ENCODE assay signal across 28 cellular contexts in genomic region chr14:32841698-32842097, GRCh38.
"Had no signal": no experiment of that assay in that cellular context is flagged by ENCODE, and none has a peak within 500 bp of the region (broad histone marks: within the 10 kb centered on the region; RNA-seq: fewer than 3 reads in every experiment).

No MANE protein-coding gene starts in this region.

- H3K27ac ChIP-seq: colonic mucosa, coronary artery, dorsolateral prefrontal cortex, epithelial cell of prostate, esophagus muscularis mucosa, esophagus squamous epithelium, foreskin keratinocyte, gastrocnemius medialis, gastroesophageal sphincter, heart left ventricle, heart right ventricle had no signal

- ATAC-seq: effector memory CD8-positive, alpha-beta T cell; esophagus mucosa; foreskin keratinocyte; gastrocnemius medialis; gastroesophageal sphincter; heart left ventricle; heart right ventricle had no signal

- H3K27me3 ChIP-seq: colonic mucosa, dorsolateral prefrontal cortex, esophagus muscularis mucosa, esophagus squamous epithelium, gastrocnemius medialis, gastroesophageal sphincter, heart left ventricle, heart right ventricle had no signal

- H3K4me1 ChIP-seq: colonic mucosa, esophagus muscularis mucosa, esophagus squamous epithelium, foreskin keratinocyte, gastrocnemius medialis, gastroesophageal sphincter, heart left ventricle, heart right ventricle had no signal

- FAIRE-seq: colon, endometrium, endothelial cell of umbilical vein, frontal cortex had no signal

- DNase-seq: colonic mucosa; cortex of kidney; dermis blood vessel endothelial cell; dorsolateral prefrontal cortex; effector CD4-positive, alpha-beta T cell; effector CD8-positive, alpha-beta T cell; effector memory CD4-positive, alpha-beta T cell; effector memory CD8-positive, alpha-beta T cell; endodermal cell; erythroblast; esophagus squamous epithelium; foreskin fibroblast; foreskin keratinocyte; foreskin melanocyte; gastrocnemius medialis; glutamatergic neuron; head of caudate nucleus; heart left ventricle; heart right ventricle had no signal

- H3K36me3 ChIP-seq: colonic mucosa, esophagus muscularis mucosa, esophagus squamous epithelium, gastrocnemius medialis, gastroesophageal sphincter, heart left ventricle, heart right ventricle had no signal

- H3K9me3 ChIP-seq: colonic mucosa, esophagus muscularis mucosa, esophagus squamous epithelium, gastrocnemius medialis, gastroesophageal sphincter, heart left ventricle, heart right ventricle had no signal

- H3K4me3 ChIP-seq: colonic mucosa, coronary artery, dorsolateral prefrontal cortex, esophagus muscularis mucosa, esophagus squamous epithelium, gastrocnemius medialis, gastroesophageal sphincter, heart left ventricle, heart right ventricle had no signal
